In the genomic region with DNA sequence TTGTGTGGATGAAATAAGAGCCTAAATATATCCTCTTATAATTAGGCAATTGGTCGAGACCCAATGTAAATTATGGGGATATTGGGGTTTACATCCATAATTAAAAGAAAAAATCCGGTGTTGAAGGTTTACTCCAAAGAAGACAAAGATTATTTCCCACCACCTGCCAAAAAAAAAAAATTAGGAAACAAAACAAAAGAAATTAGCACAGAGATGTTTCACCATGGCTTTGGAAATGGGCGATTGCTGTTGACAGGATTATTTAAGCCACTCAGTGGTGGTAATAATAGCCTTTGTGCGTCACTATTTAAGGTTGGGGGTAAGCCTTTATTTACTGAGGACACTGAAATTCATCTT, we compare ENCODE assay signal across 8 cellular contexts. TPM values are rescaled to one million over a fixed set of nuclear protein-coding genes. Genes with fewer than 3 reads are reported as not detected.
DNase-seq lines count a peak whose midpoint lies in the region; ATAC-seq, FAIRE-seq and TF ChIP-seq lines count a peak whose summit lies in the region.

No MANE protein-coding gene starts in this region.

- H3K9me3 Mint-ChIP-seq in CD14-positive monocyte: no peaks in the 10 kb centered on the region
- H3K9me3 Mint-ChIP-seq in nephron progenitor cell: no peaks in the 10 kb centered on the region

- H4K20me1 ChIP-seq in MM.1S (ENCODE audit: insufficient read depth, low read length): no peaks in the 10 kb centered on the region

- peaks cover 2% of the 10 kb centered on the region in 2 donors for H3K36me3 Mint-ChIP-seq in CD14-positive monocyte
- no peaks in the 10 kb centered on the region for H3K36me3 Mint-ChIP-seq in nephron progenitor cell (ENCODE audit: low read depth)

- H3K9me3 ChIP-seq in MM.1S (replicated peaks; ENCODE audit: insufficient read depth, low read length): no peaks in the 10 kb centered on the region

- H3K9ac ChIP-seq in MM.1S (ENCODE audit: low read length): peak overlapping the region; percentile 69

- H3K4me3 ChIP-seq in MM.1S (ENCODE audit: low read length): peak overlapping the region; percentile 83

- peak overlapping the region; percentile 88 to 95 for H3K4me3 Mint-ChIP-seq in CD14-positive monocyte
- H3K4me3 Mint-ChIP-seq in nephron progenitor cell: peak overlapping the region; percentile 88

- H3K27ac ChIP-seq in MM.1S (ENCODE audit: low read length): peak overlapping the region; percentile 58; the same call in 1 of the 2 replicates

- H3K36me3 ChIP-seq in MM.1S (replicated peaks; ENCODE audit: insufficient read depth, low read length): no peaks in the 10 kb centered on the region

- TF ChIP-seq CTCF in CD14-positive monocyte (IDR thresholded peaks at IDR 0.05): no peak
- TF ChIP-seq CTCF in MM.1S (IDR thresholded peaks at IDR 0.05; ENCODE audit: low read length): no peak
- no peak for TF ChIP-seq CTCF in nephron progenitor cell (IDR thresholded peaks at IDR 0.05)

- peaks cover 34% of the 10 kb centered on the region for H3K79me2 ChIP-seq in MM.1S (ENCODE audit: low read length)

- H3K27me3 Mint-ChIP-seq in CD14-positive monocyte (ENCODE audit: low read depth in 3 of 3) (peaks cover 0 to 3% (median 1%) of the 10 kb centered on the region in 3 donors), nephron progenitor cell (ENCODE audit: low read depth, poor library complexity) (peaks cover 3% of the 10 kb centered on the region)

- peak overlapping the region; percentile 96 for H2AFZ ChIP-seq in MM.1S (ENCODE audit: low read length)

- DNase-seq in CD14-positive monocyte (ENCODE audit: low spot score) (no peak), MM.1S (no peak), dermis blood vessel endothelial cell (peak; percentile 5), nephron progenitor cell (no peak), NAMALWA (ENCODE audit: low spot score) (no peak), GDM1 (lab: John Stamatoyannopoulos, UW) (no peak), RCC 7860 (ENCODE audit: low spot score) (no peak)

- peaks cover 15% of the 10 kb centered on the region for H3K4me1 ChIP-seq in MM.1S (ENCODE audit: low read length)

- no peaks in the 10 kb centered on the region for H3K27me3 ChIP-seq in MM.1S (replicated peaks; ENCODE audit: insufficient read depth, low read length)

- FAIRE-seq in RCC 7860 (lab: Jason Lieb, UNC): no peak

- ATAC-seq in GM21576 (IDR thresholded peaks at IDR 0.05; ENCODE audit: unreplicated experiment): no peak

- no peaks in the 10 kb centered on the region for H3K9me2 ChIP-seq in MM.1S (replicated peaks; ENCODE audit: insufficient read depth, low read length)

- peaks cover 23% of the 10 kb centered on the region for H3K4me1 Mint-ChIP-seq in CD14-positive monocyte
- peaks cover 20% of the 10 kb centered on the region for H3K4me1 Mint-ChIP-seq in nephron progenitor cell

- intact Hi-C loops in CD14-positive monocyte (cut with micrococcal nuclease): loop anchor here (5.0 to 10.0 kb wide), 2 partner anchors 48 to 51 kb away; a partner anchor contains a TSS

- H3F3A ChIP-seq in MM.1S (ENCODE audit: insufficient read depth, low read length): peaks cover 16% of the 10 kb centered on the region; the same call in 1 of the 2 replicates

- peak overlapping the region; percentile 96 for H3K4me2 ChIP-seq in MM.1S (ENCODE audit: low read depth, low read length)

- peak overlapping the region; percentile 85 to 92 (median 91) for H3K27ac Mint-ChIP-seq in CD14-positive monocyte
- no peak overlapping the region for H3K27ac Mint-ChIP-seq in nephron progenitor cell

RNA-seq across cellular contexts. Expression of a gene that starts 0.6 kb away (rescaled TPM):
- polyA plus RNA-seq in CD14-positive monocyte: 10 to 100 TPM; 15.2 to 16.1 TPM
- total RNA-seq in dermis blood vessel endothelial cell: 13.2 and 14.1 TPM in 2 replicates

RNA-seq across cellular contexts. Expression of a gene that starts 16.0 kb away (rescaled TPM):
- 10 to 100 TPM; 57.2 to 60.3 TPM for polyA plus RNA-seq in CD14-positive monocyte
- 22.6 and 32.4 TPM in 2 replicates for total RNA-seq in dermis blood vessel endothelial cell

RNA-seq across cellular contexts. Expression of a gene that starts 46.4 kb away (rescaled TPM):
- polyA plus RNA-seq in CD14-positive monocyte: 10 to 100 TPM; 58.1 to 67.9 TPM
- total RNA-seq in dermis blood vessel endothelial cell: 166 and 175 TPM in 2 replicates

RNA-seq across cellular contexts. Expression of a gene that starts 46.6 kb away (rescaled TPM):
- polyA plus RNA-seq in CD14-positive monocyte: 10 to 100 TPM; 29.6 to 43.0 TPM
- 21.8 and 53.8 TPM in 2 replicates for total RNA-seq in dermis blood vessel endothelial cell
